ENCODE assay signal across 9 cellular contexts in genomic region chr1:111032295-111032897, GRCh38.
DNase-seq lines count a peak whose midpoint lies in the region; ATAC-seq and TF ChIP-seq lines count a peak whose summit lies in the region.
"Had no signal": no experiment of that assay in that cellular context is flagged by ENCODE, and none has a peak within 500 bp of the region (broad histone marks: within the 10 kb centered on the region; RNA-seq: fewer than 3 reads in every experiment).

No MANE protein-coding gene starts in this region.

- peak overlapping the region in 1 of 6 donors; percentile 57 for H3K27ac Mint-ChIP-seq in naive B cell
- H3K27ac Mint-ChIP-seq in stimulated activated memory B cell treated with anti-CD40 and anti-IgM and Interleukin-4, amounts not matched to agents 10 μg/mL and 1 μg/mL and 100 μg/mL, for 72 hours, result no peak overlapping the region
- H3K27ac Mint-ChIP-seq: activated naive CD4-positive, alpha-beta T cell treated with anti-CD3 and anti-CD28 coated beads, Interleukin-2, amount 50 U/mL, for 72 hours had no signal

- no peaks in the 10 kb centered on the region for H3K27me3 ChIP-seq in HL-60 (ENCODE audit: insufficient read depth, poor library complexity, severe bottlenecking)

- peaks cover 6 to 7% of the 10 kb centered on the region in 2 donors for H3K36me3 Mint-ChIP-seq in naive B cell
- no peaks in the 10 kb centered on the region for H3K36me3 Mint-ChIP-seq in stimulated activated memory B cell treated with anti-CD40 and anti-IgM and Interleukin-4, amounts not matched to agents 10 μg/mL and 1 μg/mL and 100 μg/mL, for 72 hours
- H3K36me3 Mint-ChIP-seq: activated naive CD4-positive, alpha-beta T cell treated with anti-CD3 and anti-CD28 coated beads, Interleukin-2, amount 50 U/mL, for 72 hours had no signal

- peak; percentile 43 for DNase-seq in NCI-H2171 treated with DMSO at 0.1 percent for 48 hours (lab: John Stamatoyannopoulos, UW)
- no peak for DNase-seq in NCI-H2171 (lab: John Stamatoyannopoulos, UW)
- peak; percentile 4 to 55 for DNase-seq in HL-60 (ENCODE audit: low read depth in 1 of 2, low spot score in 1 of 2)
- DNase-seq in RKO (ENCODE audit: low spot score), result peak; percentile 49
- DNase-seq in choroid plexus epithelial cell (ENCODE audit: low read depth), result peak; percentile 47
- DNase-seq in naive B cell, result peak; percentile 44
- no peak for DNase-seq in NCI-H1436 treated with DMSO at 0.1 percent for 48 hours (lab: John Stamatoyannopoulos, UW)

- H3K4me1 Mint-ChIP-seq in naive B cell, result peaks cover 2 to 18% (median 12%) of the 10 kb centered on the region in 3 donors
- peaks cover 14% of the 10 kb centered on the region for H3K4me1 Mint-ChIP-seq in stimulated activated memory B cell treated with anti-CD40 and anti-IgM and Interleukin-4, amounts not matched to agents 10 μg/mL and 1 μg/mL and 100 μg/mL, for 72 hours

- H3K9me3 Mint-ChIP-seq in naive B cell, result peaks cover 2 to 16% (median 6%) of the 10 kb centered on the region in 7 donors
- peaks cover 5% of the 10 kb centered on the region for H3K9me3 Mint-ChIP-seq in stimulated activated memory B cell treated with anti-CD40 and anti-IgM and Interleukin-4, amounts not matched to agents 10 μg/mL and 1 μg/mL and 100 μg/mL, for 72 hours
- H3K9me3 Mint-ChIP-seq: activated naive CD4-positive, alpha-beta T cell treated with anti-CD3 and anti-CD28 coated beads, Interleukin-2, amount 50 U/mL, for 72 hours had no signal

- peak in 1 of 2 donors; percentile 41 for ATAC-seq in naive B cell (ENCODE audit: low read depth in 2 of 2)
- no peak for ATAC-seq in stimulated activated memory B cell treated with anti-CD40 and anti-IgM and Interleukin-4, amounts not matched to agents 10 μg/mL and 1 μg/mL and 100 μg/mL, for 72 hours
- ATAC-seq: activated naive CD4-positive, alpha-beta T cell treated with anti-CD3 and anti-CD28 coated beads, Interleukin-2, amount 50 U/mL, for 72 hours had no signal

- H3K27ac ChIP-seq in HL-60 (replicated peaks), result no peak overlapping the region

- peaks cover 4 to 33% (median 11%) of the 10 kb centered on the region in 3 donors for H3K27me3 Mint-ChIP-seq in naive B cell
- no peaks in the 10 kb centered on the region for H3K27me3 Mint-ChIP-seq in stimulated activated memory B cell treated with anti-CD40 and anti-IgM and Interleukin-4, amounts not matched to agents 10 μg/mL and 1 μg/mL and 100 μg/mL, for 72 hours

- H3K4me3 ChIP-seq in HL-60 (replicated peaks; ENCODE audit: insufficient read depth, low read length), result no peak overlapping the region
- H3K4me3 ChIP-seq in choroid plexus epithelial cell (ENCODE audit: low read depth, low read length), result no peak overlapping the region

- no peak overlapping the region for H3K4me3 Mint-ChIP-seq in naive B cell
- H3K4me3 Mint-ChIP-seq in stimulated activated memory B cell treated with anti-CD40 and anti-IgM and Interleukin-4, amounts not matched to agents 10 μg/mL and 1 μg/mL and 100 μg/mL, for 72 hours, result no peak overlapping the region

- TF ChIP-seq CTCF in HL-60 (IDR thresholded peaks at IDR 0.05; ENCODE audit: insufficient read depth, low read length), result peak; percentile 87
- peak; percentile 66 for TF ChIP-seq CTCF in choroid plexus epithelial cell (conservative IDR thresholded peaks at IDR 0.05; ENCODE audit: low read depth, low read length)

Comparison
In these comparisons a context has a peak if more than half of its experiments do, and no peak if none do; other contexts are left out.
1. DNase-seq: peak in NCI-H2171 treated with DMSO at 0.1 percent for 48 hours (single experiment), HL-60 (2 of 2), RKO (single experiment), choroid plexus epithelial cell (single experiment) and naive B cell (single experiment); none in NCI-H2171 (single experiment) and NCI-H1436 treated with DMSO at 0.1 percent for 48 hours (single experiment).